ENCODE assay signal across 5 cellular contexts in genomic region chr16:54197758-54198157, GRCh38.
"Had no signal": no experiment of that assay in that cellular context is flagged by ENCODE, and none has a peak within 500 bp of the region (broad histone marks: within the 10 kb centered on the region; RNA-seq: fewer than 3 reads in every experiment).

No MANE protein-coding gene starts in this region.

- H3K4me3 Mint-ChIP-seq: IgD-negative memory B cell had no signal

- H3K36me3 Mint-ChIP-seq: IgD-negative memory B cell had no signal

- DNase-seq: IMR-90, KBM-7 had no signal

- H3K4me3 ChIP-seq: K562 had no signal

- H3K27ac ChIP-seq: HL-60 had no signal
